Comparison of ENCODE assay signal across 39 cellular contexts in the genomic region with DNA sequence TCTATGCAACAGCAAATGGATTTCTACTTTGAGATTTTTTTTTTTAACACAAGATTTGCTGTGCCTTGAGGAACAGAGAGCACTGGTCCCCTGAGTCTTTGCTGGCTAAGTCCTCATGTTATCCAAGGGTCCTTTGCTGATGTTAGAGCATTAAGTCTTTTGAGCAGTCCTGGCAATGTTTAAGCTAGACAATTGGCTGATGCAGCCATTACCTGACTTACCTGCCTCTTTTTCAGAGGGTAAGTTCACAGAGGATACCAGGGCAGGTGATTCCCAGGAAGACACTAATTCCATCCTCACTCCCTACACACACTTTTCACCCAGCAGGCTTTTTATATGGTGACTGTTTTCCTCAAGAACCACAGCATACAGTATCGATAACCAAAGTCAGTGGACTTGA.
"Had no signal": no experiment of that assay in that cellular context is flagged by ENCODE, and none has a peak within 500 bp of the region (broad histone marks: within the 10 kb centered on the region; RNA-seq: fewer than 3 reads in every experiment).

No MANE protein-coding gene starts in this region.

- H3K36me3 ChIP-seq: adrenal gland, brain microvascular endothelial cell, cardiac muscle cell had no signal

- H3K27ac ChIP-seq: adrenal gland, body of pancreas, brain microvascular endothelial cell, cardiac muscle cell, VCaP had no signal

- H3K27me3 Mint-ChIP-seq: activated B cell treated with CpG ODN at 0.5 μM for 24 hours; activated CD4-positive, alpha-beta memory T cell treated with anti-CD3 and anti-CD28 coated beads for 36 hours; activated CD4-positive, alpha-beta T cell treated with anti-CD3 and anti-CD28 coated beads, Interleukin-2, amount 10 ng/mL, durations not matched to agents 24 days and 14 days; activated CD8-positive, alpha-beta T cell treated with anti-CD3 and anti-CD28 coated beads for 36 hours; activated naive CD8-positive, alpha-beta T cell treated with anti-CD3 and anti-CD28 coated beads for 36 hours; activated T-helper 17 cell treated with anti-CD3 and anti-CD28 coated beads, Interleukin-2, amount 50 U/mL, for 72 hours; central memory CD8-positive, alpha-beta T cell had no signal

- DNase-seq: activated B cell treated with CpG ODN at 0.5 μM for 24 hours; activated CD4-positive, alpha-beta memory T cell treated with anti-CD3 and anti-CD28 coated beads for 36 hours; activated CD4-positive, alpha-beta T cell treated with anti-CD3 and anti-CD28 coated beads for 4 hours; activated CD4-positive, alpha-beta T cell treated with anti-CD3 and anti-CD28 coated beads, Interleukin-2, amount 10 ng/mL, durations not matched to agents 24 days and 14 days; activated CD4-positive, alpha-beta T cell treated with anti-CD3 and anti-CD28 coated beads, Interleukin-2, amount 50 U/mL, for 1 hour; activated CD4-positive, alpha-beta T cell treated with anti-CD3 and anti-CD28 coated beads, Interleukin-2, amount 50 U/mL, for 4 hours; activated CD4-positive, CD25-positive, alpha-beta regulatory T cell treated with anti-CD3 and anti-CD28 coated beads, Interleukin-2, amount 50 U/mL, for 72 hours; activated CD8-positive, alpha-beta memory T cell treated with anti-CD3 and anti-CD28 coated beads, Interleukin-2, amount 50 U/mL, for 4 hours; activated CD8-positive, alpha-beta T cell treated with anti-CD3 and anti-CD28 coated beads for 36 hours; activated effector memory CD4-positive, alpha-beta T cell treated with anti-CD3 and anti-CD28 coated beads, Interleukin-2, amount 50 U/mL, for 16 hours; activated gamma-delta T cell treated with Interleukin-2 at 50 U/mL for 16 hours; activated naive CD4-positive, alpha-beta T cell; activated naive CD4-positive, alpha-beta T cell treated with anti-CD3 and anti-CD28 coated beads for 36 hours; activated naive CD4-positive, alpha-beta T cell treated with anti-CD3 and anti-CD28 coated beads, Interleukin-2, amount 50 U/mL, for 16 hours; activated naive CD8-positive, alpha-beta T cell treated with anti-CD3 and anti-CD28 coated beads for 36 hours; activated T-cell treated with anti-CD3 and anti-CD28 coated beads for 4 hours; activated T-cell treated with anti-CD3 and anti-CD28 coated beads, Interleukin-2, amount 50 U/mL, for 1 hour; activated T-cell treated with anti-CD3 and anti-CD28 coated beads, Interleukin-2, amount 50 U/mL, for 4 hours; activated T-cell treated with anti-CD3 and anti-CD28 coated beads, Interleukin-2, amount 50 U/mL, for 72 hours; adrenal gland; amniotic stem cell; aorta; body of pancreas; brain microvascular endothelial cell; caudate nucleus; cerebellar nuclear complex; T-helper 2 cell; T-helper 9 cell had no signal

- H3K4me3 Mint-ChIP-seq: activated B cell treated with CpG ODN at 0.5 μM for 24 hours; activated CD4-positive, alpha-beta memory T cell treated with anti-CD3 and anti-CD28 coated beads for 36 hours; activated CD4-positive, alpha-beta T cell treated with anti-CD3 and anti-CD28 coated beads, Interleukin-2, amount 10 ng/mL, durations not matched to agents 24 days and 14 days; activated CD8-positive, alpha-beta T cell treated with anti-CD3 and anti-CD28 coated beads for 36 hours; activated naive CD4-positive, alpha-beta T cell treated with anti-CD3 and anti-CD28 coated beads for 36 hours; activated naive CD8-positive, alpha-beta T cell treated with anti-CD3 and anti-CD28 coated beads for 36 hours; activated T-cell treated with anti-CD3 and anti-CD28 coated beads, Interleukin-2, amount 50 U/mL, for 4 hours; activated T-cell treated with anti-CD3 and anti-CD28 coated beads, Interleukin-2, amount 50 U/mL, for 72 hours; activated T-helper 1 cell treated with anti-CD3 and anti-CD28 coated beads, Interleukin-12 subunit alpha, Interleukin-12 subunit beta, Interleukin-2, Interleukin-4 antibody, amounts not matched to agents 30 ng/mL and 10 ng/mL and 1 ng/mL, durations not matched to agents 14 hours and 24 hours and 36 hours; activated T-helper 17 cell treated with anti-CD3 and anti-CD28 coated beads, Interleukin-2, amount 50 U/mL, for 72 hours; central memory CD8-positive, alpha-beta T cell; T-helper 1 cell treated with Interleukin-12 subunit alpha and Interleukin-12 subunit beta and Interleukin-4 antibody, amounts not matched to agents 30 μg/mL and 1 μg/mL, for 36 hours; T-helper 2 cell treated with Interferon-gamma antibody and Interleukin-4, amounts not matched to agents 5 μg/mL and 100 μg/mL, for 36 hours had no signal

- H3K27me3 ChIP-seq: adrenal gland, body of pancreas, brain microvascular endothelial cell, cardiac muscle cell had no signal

- H3K36me3 Mint-ChIP-seq: activated CD4-positive, alpha-beta memory T cell treated with anti-CD3 and anti-CD28 coated beads for 36 hours; activated naive CD4-positive, alpha-beta T cell treated with anti-CD3 and anti-CD28 coated beads, Interleukin-2, amount 50 U/mL, for 72 hours; activated naive CD8-positive, alpha-beta T cell treated with anti-CD3 and anti-CD28 coated beads for 36 hours had no signal

- FAIRE-seq: astrocyte, bronchial epithelial cell, TTC549 had no signal

- H3K9me3 Mint-ChIP-seq: activated CD4-positive, alpha-beta T cell treated with anti-CD3 and anti-CD28 coated beads, Interleukin-2, amount 10 ng/mL, durations not matched to agents 24 days and 14 days; activated CD8-positive, alpha-beta T cell treated with anti-CD3 and anti-CD28 coated beads for 36 hours; activated naive CD4-positive, alpha-beta T cell treated with anti-CD3 and anti-CD28 coated beads for 36 hours; activated naive CD8-positive, alpha-beta T cell treated with anti-CD3 and anti-CD28 coated beads for 36 hours; T-helper 2 cell treated with Interferon-gamma antibody and Interleukin-4, amounts not matched to agents 5 μg/mL and 100 μg/mL, for 36 hours had no signal

- H3K4me3 ChIP-seq: adrenal gland, body of pancreas, cardiac muscle cell had no signal

- H3K9me3 ChIP-seq: adrenal gland, body of pancreas had no signal

- H3K4me1 Mint-ChIP-seq: activated B cell treated with CpG ODN at 0.5 μM for 24 hours; activated CD4-positive, alpha-beta T cell treated with anti-CD3 and anti-CD28 coated beads, Interleukin-2, amount 10 ng/mL, durations not matched to agents 24 days and 14 days; activated naive CD8-positive, alpha-beta T cell treated with anti-CD3 and anti-CD28 coated beads for 36 hours; activated T-helper 17 cell treated with anti-CD3 and anti-CD28 coated beads, Interleukin-2, amount 50 U/mL, for 72 hours; central memory CD8-positive, alpha-beta T cell had no signal

- H3K4me1 ChIP-seq: adrenal gland, body of pancreas had no signal

- ATAC-seq: activated CD8-positive, alpha-beta T cell treated with anti-CD3 and anti-CD28 coated beads for 36 hours; activated naive CD4-positive, alpha-beta T cell treated with anti-CD3 and anti-CD28 coated beads, Interleukin-2, amount 50 U/mL, for 72 hours; activated T-cell treated with anti-CD3 and anti-CD28 coated beads, Interleukin-2, amount 50 U/mL, for 4 hours; activated T-cell treated with anti-CD3 and anti-CD28 coated beads, Interleukin-2, amount 50 U/mL, for 72 hours; activated T-helper 17 cell treated with anti-CD3 and anti-CD28 coated beads, Interleukin-2, amount 50 U/mL, for 72 hours had no signal

- H3K27ac Mint-ChIP-seq: activated B cell treated with CpG ODN at 0.5 μM for 24 hours; activated CD4-positive, alpha-beta memory T cell treated with anti-CD3 and anti-CD28 coated beads for 36 hours; activated CD4-positive, alpha-beta T cell treated with anti-CD3 and anti-CD28 coated beads, Interleukin-2, amount 10 ng/mL, durations not matched to agents 24 days and 14 days; activated CD8-positive, alpha-beta T cell treated with anti-CD3 and anti-CD28 coated beads for 36 hours; activated naive CD4-positive, alpha-beta T cell treated with anti-CD3 and anti-CD28 coated beads for 36 hours; activated naive CD4-positive, alpha-beta T cell treated with anti-CD3 and anti-CD28 coated beads, Interleukin-2, amount 50 U/mL, for 72 hours; activated naive CD8-positive, alpha-beta T cell treated with anti-CD3 and anti-CD28 coated beads for 36 hours; activated T-cell treated with anti-CD3 and anti-CD28 coated beads, Interleukin-2, amount 50 U/mL, for 72 hours; activated T-helper 1 cell treated with anti-CD3 and anti-CD28 coated beads, Interleukin-12 subunit alpha, Interleukin-12 subunit beta, Interleukin-2, Interleukin-4 antibody, amounts not matched to agents 30 ng/mL and 10 ng/mL and 1 ng/mL, durations not matched to agents 14 hours and 24 hours and 36 hours; activated T-helper 17 cell treated with anti-CD3 and anti-CD28 coated beads, Interleukin-2, amount 50 U/mL, for 72 hours; T-helper 1 cell treated with Interleukin-12 subunit alpha and Interleukin-12 subunit beta and Interleukin-4 antibody, amounts not matched to agents 30 μg/mL and 1 μg/mL, for 36 hours; T-helper 2 cell treated with Interferon-gamma antibody and Interleukin-4, amounts not matched to agents 5 μg/mL and 100 μg/mL, for 36 hours had no signal
